ENCODE assay signal across 9 cellular contexts in genomic region chr1:110408488-110408887, GRCh38. TPM values are rescaled to one million over a fixed set of nuclear protein-coding genes. Genes with fewer than 3 reads are reported as not detected.
DNase-seq lines count a peak whose midpoint lies in the region; ATAC-seq, FAIRE-seq and TF ChIP-seq lines count a peak whose summit lies in the region.
"Had no signal": no experiment of that assay in that cellular context is flagged by ENCODE, and none has a peak within 500 bp of the region (broad histone marks: within the 10 kb centered on the region; RNA-seq: fewer than 3 reads in every experiment).

No MANE protein-coding gene starts in this region.

- DNase-seq in AG10803 (ENCODE audit: low read depth) (no peak), HFF-Myc (ENCODE audit: extremely low read depth, low read depth) (no peak), astrocyte (ENCODE audit: low read depth) (no peak), NCI-H748 (lab: John Stamatoyannopoulos, UW; ENCODE audit: unreplicated experiment) (no peak)
- DNase-seq in effector CD4-positive, alpha-beta T cell = no peak
- DNase-seq: small intestine had no signal

- H3K36me3 Mint-ChIP-seq in astrocyte (ENCODE audit: low read depth, unreplicated experiment) = peaks cover 2% of the 10 kb centered on the region

- H3K27ac Mint-ChIP-seq in astrocyte (ENCODE audit: unreplicated experiment) = peak overlapping the region; percentile 69

- TF ChIP-seq CTCF in AG10803 (conservative IDR thresholded peaks at IDR 0.05; ENCODE audit: low read length) = no peak
- no peak for TF ChIP-seq CTCF in HFF-Myc (IDR thresholded peaks at IDR 0.05; ENCODE audit: low read depth, low read length, missing control alignments)
- no peak for TF ChIP-seq CTCF in astrocyte (IDR thresholded peaks at IDR 0.05; ENCODE audit: insufficient read depth, low read depth, low read length)

- no peaks in the 10 kb centered on the region for H3K9me3 ChIP-seq in astrocyte (ENCODE audit: insufficient read depth, low read depth, low read length)
- no peaks in the 10 kb centered on the region for H3K9me3 ChIP-seq in mucosa of stomach (ENCODE audit: control insufficient read depth, low read length)

- H3K9me3 Mint-ChIP-seq in astrocyte (ENCODE audit: unreplicated experiment) = no peaks in the 10 kb centered on the region

- H3K27me3 ChIP-seq in astrocyte (ENCODE audit: insufficient read depth, low read length) = no peaks in the 10 kb centered on the region
- H3K27me3 ChIP-seq in mucosa of stomach (ENCODE audit: control insufficient read depth, insufficient read depth, low read length) = no peaks in the 10 kb centered on the region

- ATAC-seq in HG03521 (IDR thresholded peaks at IDR 0.05; ENCODE audit: unreplicated experiment) (no peak), GM19455 (IDR thresholded peaks at IDR 0.05; ENCODE audit: unreplicated experiment) (no peak)

- H3K4me1 Mint-ChIP-seq in astrocyte (ENCODE audit: low read depth, unreplicated experiment) = peaks cover 11% of the 10 kb centered on the region

- H3K4me3 Mint-ChIP-seq in astrocyte (ENCODE audit: unreplicated experiment) = peak overlapping the region; percentile 100

- H3K4me1 ChIP-seq in astrocyte (ENCODE audit: insufficient read depth, low read length) (peaks cover 3% of the 10 kb centered on the region), mucosa of stomach (ENCODE audit: control insufficient read depth, insufficient read depth, low read length) (peaks cover 15% of the 10 kb centered on the region)

- peak overlapping the region; percentile 90 for H3K4me2 ChIP-seq in astrocyte (ENCODE audit: low read length)

- H3K27me3 Mint-ChIP-seq in astrocyte (ENCODE audit: low read depth, unreplicated experiment) = no peaks in the 10 kb centered on the region

- no peak overlapping the region for H3K9ac ChIP-seq in astrocyte (ENCODE audit: low read length)
- H3K9ac ChIP-seq in mucosa of stomach (ENCODE audit: low read length) = peak overlapping the region; percentile 98

- H3K4me3 ChIP-seq in AG10803 (ENCODE audit: low read length) (peak overlapping the region; percentile 77), HFF-Myc (replicated peaks; ENCODE audit: low read depth, low read length) (peak overlapping the region; percentile 69), astrocyte (ENCODE audit: insufficient read depth, low read depth, low read length) (peak overlapping the region; percentile 94), mucosa of stomach (ENCODE audit: low read length) (no peak overlapping the region)

- H3K36me3 ChIP-seq in astrocyte (ENCODE audit: insufficient read depth, low read length) (peaks cover 8% of the 10 kb centered on the region), mucosa of stomach (ENCODE audit: control insufficient read depth, insufficient read depth, low read length) (no peaks in the 10 kb centered on the region)

- no peak overlapping the region for H3K27ac ChIP-seq in astrocyte (ENCODE audit: low read depth, low read length)

- no peaks in the 10 kb centered on the region for H4K20me1 ChIP-seq in astrocyte (ENCODE audit: insufficient read depth, low read length)

- peaks cover 27% of the 10 kb centered on the region for H3K79me2 ChIP-seq in astrocyte (ENCODE audit: insufficient read depth, low read length)

- no peak for FAIRE-seq in astrocyte (lab: Jason Lieb, UNC)
- FAIRE-seq: small intestine had no signal

- H2AFZ ChIP-seq in astrocyte (ENCODE audit: low read depth, low read length) = no peak overlapping the region

RNA-seq across cellular contexts. Expression of gene LAMTOR5, which starts 1.0 kb away (rescaled TPM):
- 113 and 126 TPM in 2 replicates for total RNA-seq in astrocyte

RNA-seq across cellular contexts. Expression of gene SLC16A4, which starts 17.7 kb away (rescaled TPM):
- total RNA-seq in astrocyte = 14.1 and 14.8 TPM in 2 replicates

RNA-seq across cellular contexts. Expression of gene PROK1, which starts 42.5 kb away (rescaled TPM):
- not detected in 2 replicates for total RNA-seq in astrocyte
